23 cellular contexts compared by ENCODE assay signal in the genomic region with DNA sequence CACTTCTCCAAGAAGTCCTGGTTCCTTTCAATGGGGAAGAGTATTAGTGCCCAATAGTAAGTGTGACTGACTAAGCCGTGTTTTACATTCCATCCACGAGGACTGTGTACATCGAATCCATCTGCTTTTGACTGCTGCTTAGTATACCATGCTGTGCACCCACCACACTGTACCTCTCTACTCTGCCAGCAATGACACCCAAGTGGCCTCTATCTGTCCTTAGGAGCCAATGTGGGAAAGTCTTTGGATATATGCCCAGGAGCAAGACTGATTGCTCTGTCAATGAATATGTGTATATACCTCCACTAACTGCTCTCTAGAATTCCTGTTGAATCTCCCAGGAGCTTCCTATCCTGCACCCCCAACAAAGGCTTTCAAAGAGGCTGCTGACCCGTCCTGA. TPM values are rescaled to one million over a fixed set of nuclear protein-coding genes. Genes with fewer than 3 reads are reported as not detected.
DNase-seq lines count a peak whose midpoint lies in the region; ATAC-seq, FAIRE-seq and TF ChIP-seq lines count a peak whose summit lies in the region.
"Had no signal": no experiment of that assay in that cellular context is flagged by ENCODE, and none has a peak within 500 bp of the region (broad histone marks: within the 10 kb centered on the region; RNA-seq: fewer than 3 reads in every experiment).

No MANE protein-coding gene starts in this region.

- no peak for TF ChIP-seq POLR2A in H54 (IDR thresholded peaks at IDR 0.05; ENCODE audit: low read depth, low read length)

- H3K27ac ChIP-seq in heart right ventricle = no peak overlapping the region
- H3K27ac ChIP-seq: C4-2B, GM23248, HL-60 had no signal

- 78 to 80% methylated on average over 4 of the region's 4 CpGs for WGBS in heart right ventricle, 2 donors

- H3K27me3 ChIP-seq in heart right ventricle = peaks cover 0 to 8% (median 0%) of the 10 kb centered on the region in 7 donors

- H3K4me3 ChIP-seq in heart right ventricle (no peak overlapping the region), fibroblast of the aortic adventitia (ENCODE audit: low read depth, low read length) (no peak overlapping the region)
- H3K4me3 ChIP-seq: GM23248 had no signal

- DNase-seq in heart right ventricle (no peak), cardiac septum (ENCODE audit: low spot score) (no peak), H54 (ENCODE audit: insufficient read length, low spot score) (no peak), fibroblast of the aortic adventitia (ENCODE audit: low read depth) (peak; percentile 8), NCI-H446 treated with DMSO at 0.1 percent for 48 hours (lab: John Stamatoyannopoulos, UW) (no peak), NCI-H748 treated with DMSO at 0.1 percent for 48 hours (lab: John Stamatoyannopoulos, UW) (no peak)
- DNase-seq: ACHN; AML-193; Caco-2; CD4-positive, alpha-beta T cell; GDM1; GM23248; HCEC 1CT had no signal

- TF ChIP-seq CTCF in heart right ventricle (IDR thresholded peaks at IDR 0.05) (no peak), fibroblast of the aortic adventitia (IDR thresholded peaks at IDR 0.05; ENCODE audit: insufficient read depth, low read length) (no peak)

- H3K9me3 ChIP-seq in heart right ventricle = no peaks in the 10 kb centered on the region
- H3K9me3 ChIP-seq: Caco-2 had no signal

- peaks cover 0 to 13% (median 6%) of the 10 kb centered on the region in 9 donors for H3K4me1 ChIP-seq in heart right ventricle
- H3K4me1 ChIP-seq: Caco-2 had no signal

- peak; percentile 52 for FAIRE-seq in H54 (lab: Jason Lieb, UNC)
- FAIRE-seq: A204.1, D721Med, GM12892, GM18507 had no signal

- peak in 5 of 8 donors; percentile 41 to 52 (median 43) for ATAC-seq in heart right ventricle

- H3K36me3 ChIP-seq in heart right ventricle = no peaks in the 10 kb centered on the region

- intact Hi-C loops in heart right ventricle (cut with DNase I) = no loop called here
- intact Hi-C loops in cardiac septum (cut with DNase I) = no loop called here

RNA-seq across cellular contexts. Expression of a gene that starts 23.3 kb away (rescaled TPM):
- total RNA-seq in heart right ventricle = under 1 TPM in 1 of 10 donors, not detected in 9; 0.07 TPM
- polyA plus RNA-seq in heart right ventricle = not detected
- total RNA-seq in cardiac septum = not detected
- total RNA-seq in fibroblast of the aortic adventitia (ENCODE audit: low replicate concordance) = not detected in 2 replicates
- total RNA-seq: Caco-2, Daoy, GM23248, H4, HT1080 had no signal
- polyA plus RNA-seq: BJ, GM23248 had no signal
